ENCODE assay signal across 1 cellular context in genomic region chr12:6526201-6526600, GRCh38.
TF ChIP-seq lines count a peak whose summit lies in the region.

No MANE protein-coding gene starts in this region.

TF ChIP-seq in GM23338, 12 proteins besides CTCF, POLR2A, EP300 and RAD21 (continued from another document):
- TF ChIP-seq, protein P1, sequence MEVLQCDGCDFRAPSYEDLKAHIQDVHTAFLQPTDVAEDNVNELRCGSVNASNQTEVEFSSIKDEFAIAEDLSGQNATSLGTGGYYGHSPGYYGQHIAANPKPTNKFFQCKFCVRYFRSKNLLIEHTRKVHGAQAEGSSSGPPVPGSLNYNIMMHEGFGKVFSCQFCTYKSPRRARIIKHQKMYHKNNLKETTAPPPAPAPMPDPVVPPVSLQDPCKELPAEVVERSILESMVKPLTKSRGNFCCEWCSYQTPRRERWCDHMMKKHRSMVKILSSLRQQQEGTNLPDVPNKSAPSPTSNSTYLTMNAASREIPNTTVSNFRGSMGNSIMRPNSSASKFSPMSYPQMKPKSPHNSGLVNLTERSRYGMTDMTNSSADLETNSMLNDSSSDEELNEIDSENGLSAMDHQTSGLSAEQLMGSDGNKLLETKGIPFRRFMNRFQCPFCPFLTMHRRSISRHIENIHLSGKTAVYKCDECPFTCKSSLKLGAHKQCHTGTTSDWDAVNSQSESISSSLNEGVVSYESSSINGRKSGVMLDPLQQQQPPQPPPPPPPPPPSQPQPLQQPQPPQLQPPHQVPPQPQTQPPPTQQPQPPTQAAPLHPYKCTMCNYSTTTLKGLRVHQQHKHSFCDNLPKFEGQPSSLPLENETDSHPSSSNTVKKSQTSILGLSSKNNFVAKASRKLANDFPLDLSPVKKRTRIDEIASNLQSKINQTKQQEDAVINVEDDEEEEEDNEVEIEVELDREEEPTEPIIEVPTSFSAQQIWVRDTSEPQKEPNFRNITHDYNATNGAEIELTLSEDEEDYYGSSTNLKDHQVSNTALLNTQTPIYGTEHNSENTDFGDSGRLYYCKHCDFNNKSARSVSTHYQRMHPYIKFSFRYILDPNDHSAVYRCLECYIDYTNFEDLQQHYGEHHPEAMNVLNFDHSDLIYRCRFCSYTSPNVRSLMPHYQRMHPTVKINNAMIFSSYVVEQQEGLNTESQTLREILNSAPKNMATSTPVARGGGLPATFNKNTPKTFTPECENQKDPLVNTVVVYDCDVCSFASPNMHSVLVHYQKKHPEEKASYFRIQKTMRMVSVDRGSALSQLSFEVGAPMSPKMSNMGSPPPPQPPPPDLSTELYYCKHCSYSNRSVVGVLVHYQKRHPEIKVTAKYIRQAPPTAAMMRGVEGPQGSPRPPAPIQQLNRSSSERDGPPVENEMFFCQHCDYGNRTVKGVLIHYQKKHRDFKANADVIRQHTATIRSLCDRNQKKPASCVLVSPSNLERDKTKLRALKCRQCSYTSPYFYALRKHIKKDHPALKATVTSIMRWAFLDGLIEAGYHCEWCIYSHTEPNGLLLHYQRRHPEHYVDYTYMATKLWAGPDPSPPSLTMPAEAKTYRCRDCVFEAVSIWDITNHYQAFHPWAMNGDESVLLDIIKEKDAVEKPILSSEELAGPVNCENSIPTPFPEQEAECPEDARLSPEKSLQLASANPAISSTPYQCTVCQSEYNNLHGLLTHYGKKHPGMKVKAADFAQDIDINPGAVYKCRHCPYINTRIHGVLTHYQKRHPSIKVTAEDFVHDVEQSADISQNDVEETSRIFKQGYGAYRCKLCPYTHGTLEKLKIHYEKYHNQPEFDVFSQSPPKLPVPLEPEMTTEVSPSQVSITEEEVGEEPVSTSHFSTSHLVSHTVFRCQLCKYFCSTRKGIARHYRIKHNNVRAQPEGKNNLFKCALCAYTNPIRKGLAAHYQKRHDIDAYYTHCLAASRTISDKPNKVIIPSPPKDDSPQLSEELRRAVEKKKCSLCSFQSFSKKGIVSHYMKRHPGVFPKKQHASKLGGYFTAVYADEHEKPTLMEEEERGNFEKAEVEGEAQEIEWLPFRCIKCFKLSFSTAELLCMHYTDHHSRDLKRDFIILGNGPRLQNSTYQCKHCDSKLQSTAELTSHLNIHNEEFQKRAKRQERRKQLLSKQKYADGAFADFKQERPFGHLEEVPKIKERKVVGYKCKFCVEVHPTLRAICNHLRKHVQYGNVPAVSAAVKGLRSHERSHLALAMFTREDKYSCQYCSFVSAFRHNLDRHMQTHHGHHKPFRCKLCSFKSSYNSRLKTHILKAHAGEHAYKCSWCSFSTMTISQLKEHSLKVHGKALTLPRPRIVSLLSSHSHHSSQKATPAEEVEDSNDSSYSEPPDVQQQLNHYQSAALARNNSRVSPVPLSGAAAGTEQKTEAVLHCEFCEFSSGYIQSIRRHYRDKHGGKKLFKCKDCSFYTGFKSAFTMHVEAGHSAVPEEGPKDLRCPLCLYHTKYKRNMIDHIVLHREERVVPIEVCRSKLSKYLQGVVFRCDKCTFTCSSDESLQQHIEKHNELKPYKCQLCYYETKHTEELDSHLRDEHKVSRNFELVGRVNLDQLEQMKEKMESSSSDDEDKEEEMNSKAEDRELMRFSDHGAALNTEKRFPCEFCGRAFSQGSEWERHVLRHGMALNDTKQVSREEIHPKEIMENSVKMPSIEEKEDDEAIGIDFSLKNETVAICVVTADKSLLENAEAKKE (CRISPR knock-in tag; IDR thresholded peaks at IDR 0.05): no peak
- no peak for TF ChIP-seq STAT1 (IDR thresholded peaks at IDR 0.05; ENCODE audit: unreplicated experiment)
- no peak for TF ChIP-seq JUNB (IDR thresholded peaks at IDR 0.05; ENCODE audit: unreplicated experiment)
- TF ChIP-seq CREB1 (CRISPR knock-in tag; IDR thresholded peaks at IDR 0.05; ENCODE audit: low read depth): no peak
- no peak for TF ChIP-seq ZNF114 (CRISPR knock-in tag; IDR thresholded peaks at IDR 0.05)
- no peak for TF ChIP-seq NANOG (IDR thresholded peaks at IDR 0.05; ENCODE audit: borderline replicate concordance)
- no peak for TF ChIP-seq ETS1 (IDR thresholded peaks at IDR 0.05)
- no peak for TF ChIP-seq POLR2AphosphoS5 (IDR thresholded peaks at IDR 0.05; ENCODE audit: low read depth)
- no peak for TF ChIP-seq REST (IDR thresholded peaks at IDR 0.05; ENCODE audit: unreplicated experiment)
- no peak for TF ChIP-seq ZNF331 (CRISPR knock-in tag; IDR thresholded peaks at IDR 0.05; ENCODE audit: low read depth)
TF ChIP-seq in GM23338: peak in this region for 0.
